In genomic region chr12:19227190-19227879, GRCh38 we compare ENCODE assay signal across 23 cellular contexts.
A peak's percentile ranks its signal among the peaks of the same experiment; 100 is the strongest.
DNase-seq lines count a peak whose midpoint lies in the region; ATAC-seq and TF ChIP-seq lines count a peak whose summit lies in the region.
"Had no signal": no experiment of that assay in that cellular context is flagged by ENCODE, and none has a peak within 500 bp of the region (broad histone marks: within the 10 kb centered on the region; RNA-seq: fewer than 3 reads in every experiment).

No MANE protein-coding gene starts in this region.

- dilution Hi-C loops in IMR-90 (cut with HindIII; ENCODE audit: low sequenced_read_pairs, unreplicated experiment): no loop called here

- H3K36me3 ChIP-seq in IMR-90 (ENCODE audit: control insufficient read depth, insufficient read depth, low read length) (0 out of 2 replicates have a peak, but pooled peaks cover 2% of the 10 kb centered on the region), mesendoderm (ENCODE audit: control insufficient read depth, insufficient read depth, low read length) (no peaks in the 10 kb centered on the region)
- H3K36me3 ChIP-seq: ovary had no signal

- H2BK120ac ChIP-seq in IMR-90 (ENCODE audit: low read depth, low read length) (no peak overlapping the region), mesendoderm (ENCODE audit: low read depth, low read length) (no peak overlapping the region)

- H3K4ac ChIP-seq in IMR-90 (ENCODE audit: low read depth, low read length): no peak overlapping the region
- no peak overlapping the region for H3K4ac ChIP-seq in mesendoderm (ENCODE audit: low read depth, low read length)

- no peak overlapping the region for H2BK15ac ChIP-seq in IMR-90 (ENCODE audit: low read depth, low read length)
- H2BK15ac ChIP-seq in mesendoderm (replicated peaks; ENCODE audit: low read depth): no peak overlapping the region

- CTCF ChIA-PET in IMR-90 (lab: Yijun Ruan, JAX): interaction anchor here (1.3 kb wide), 1 partner anchor 28 kb away, joined by 5 read pairs; no protein-coding TSS in a partner anchor

- no peak overlapping the region for H2AK9ac ChIP-seq in IMR-90 (replicated peaks; ENCODE audit: low read depth, low read length, poor library complexity)

- H3K9ac ChIP-seq in IMR-90 (ENCODE audit: low read depth, low read length) (no peak overlapping the region), mesendoderm (ENCODE audit: low read length) (no peak overlapping the region)

- no CpG with 5 or more reads among the region's 2 CpGs for WGBS in IMR-90 (ENCODE audit: extremely low coverage in 2 of 2, insufficient read length in 1 of 2), 2 experiments
- WGBS in mesendoderm (ENCODE audit: extremely low coverage, insufficient coverage, low lambda C conversion rate): no CpG with 5 or more reads among the region's 2 CpGs

- H3K79me1 ChIP-seq in IMR-90 (ENCODE audit: low read depth in 1 of 2, low read length in 2 of 2): peaks cover 17 to 18% of the 10 kb centered on the region in 2 experiments
- peaks cover 2% of the 10 kb centered on the region for H3K79me1 ChIP-seq in mesendoderm (ENCODE audit: low read length)

- H3K4me1 ChIP-seq in IMR-90 (ENCODE audit: control insufficient read depth, insufficient read depth, low read length) (peaks cover 8% of the 10 kb centered on the region), mesendoderm (ENCODE audit: control insufficient read depth, low read depth, low read length) (no peaks in the 10 kb centered on the region)
- H3K4me1 ChIP-seq: testis had no signal

- H2BK5ac ChIP-seq in IMR-90 (ENCODE audit: low read depth, low read length, poor library complexity, severe bottlenecking) (no peak overlapping the region), mesendoderm (ENCODE audit: low read length) (no peak overlapping the region)

- H2AK5ac ChIP-seq in IMR-90 (ENCODE audit: low read depth, low read length) (no peak overlapping the region), mesendoderm (ENCODE audit: low read length) (no peak overlapping the region)

- 0 out of 2 replicates have a peak overlapping the region, but pooled peaks have one; percentile 32 for H3K4me2 ChIP-seq in IMR-90 (ENCODE audit: low read depth, low read length)
- H3K4me2 ChIP-seq in mesendoderm (ENCODE audit: low read length): no peak overlapping the region

- no peak overlapping the region for H3K18ac ChIP-seq in IMR-90 (ENCODE audit: low read depth, low read length)
- H3K18ac ChIP-seq in mesendoderm (ENCODE audit: low read length): peak overlapping the region; percentile 41

- BruUV-seq in IMR-90 (replicated peaks; lab: Mats Ljungman, UMichigan): no TSS peak

- H4K5ac ChIP-seq in IMR-90 (ENCODE audit: low read depth, low read length) (no peak overlapping the region), mesendoderm (ENCODE audit: low read length) (no peak overlapping the region)

- intact Hi-C loops in IMR-90 (cut with micrococcal nuclease): no loop called here

- ATAC-seq in IMR-90 (ENCODE audit: low read depth): peak; percentile 47; the same call in 1 of the 2 replicates
- no peak for ATAC-seq in GM21381 (IDR thresholded peaks at IDR 0.05; ENCODE audit: unreplicated experiment)
- no peak for ATAC-seq in GM21526 (IDR thresholded peaks at IDR 0.05; ENCODE audit: low FRiP score, unreplicated experiment)
- ATAC-seq: activated naive CD4-positive, alpha-beta T cell treated with anti-CD3 and anti-CD28 coated beads, Interleukin-2, amount 50 U/mL, for 72 hours; activated T-cell treated with anti-CD3 and anti-CD28 coated beads, Interleukin-2, amount 50 U/mL, for 72 hours; stimulated activated naive B cell treated with anti-CD40 and anti-IgM and Interleukin-4, amounts not matched to agents 10 μg/mL and 1 μg/mL and 100 μg/mL, for 72 hours had no signal

- DNase-seq in ACHN: peak; percentile 47
- no peak for DNase-seq in IMR-90
- no peak for DNase-seq in epithelial cell of proximal tubule (ENCODE audit: low read depth)
- DNase-seq in mesendoderm: peak; percentile 29
- DNase-seq in activated naive CD4-positive, alpha-beta T cell (lab: John Stamatoyannopoulos, UW): no peak
- no peak for DNase-seq in activated CD4-positive, alpha-beta T cell treated with anti-CD3 and anti-CD28 coated beads, Interleukin-2, amount 50 U/mL, for 48 hours
- DNase-seq: activated CD4-positive, CD25-positive, alpha-beta regulatory T cell treated with anti-CD3 and anti-CD28 coated beads, Interleukin-2, amount 50 U/mL, for 72 hours; activated T-cell treated with anti-CD3 and anti-CD28 coated beads, Interleukin-2, amount 50 U/mL, for 72 hours; effector memory CD4-positive, alpha-beta T cell; GF-D8; naive B cell; NCI-H1092 treated with DMSO at 0.1 percent for 48 hours; NCI-H2081 treated with DMSO at 0.1 percent for 48 hours; NCI-H510A; ovary; stimulated activated CD4-positive, alpha-beta T cell treated with anti-CD3 and anti-CD28 coated beads, Interleukin-2, amount 100 ng/mL, for 24 hours; stimulated activated naive B cell treated with anti-CD40 and anti-IgM and Interleukin-4, amounts not matched to agents 10 μg/mL and 1 μg/mL and 100 μg/mL, for 72 hours; testis had no signal

- H3K27ac ChIP-seq in IMR-90 (ENCODE audit: insufficient read depth, low read length) (no peak overlapping the region), mesendoderm (ENCODE audit: low read depth, low read length) (no peak overlapping the region)
- H3K27ac ChIP-seq: ovary, RWPE1, testis had no signal

- H3K9me1 ChIP-seq in IMR-90 (ENCODE audit: insufficient read depth, low read length): peaks cover 8% of the 10 kb centered on the region

- no peak overlapping the region for H2AFZ ChIP-seq in IMR-90 (replicated peaks; ENCODE audit: low read length, poor library complexity)

- H3K27me3 ChIP-seq in IMR-90 (ENCODE audit: control insufficient read depth, insufficient read depth, low read length) (no peaks in the 10 kb centered on the region), mesendoderm (ENCODE audit: insufficient read depth, low read length, poor library complexity) (no peaks in the 10 kb centered on the region)
- H3K27me3 ChIP-seq: ovary, testis had no signal

- peaks cover 2% of the 10 kb centered on the region for H3K79me2 ChIP-seq in mesendoderm (ENCODE audit: control insufficient read depth, insufficient read depth, low read length)

- TF ChIP-seq POLR2A in IMR-90 (IDR thresholded peaks at IDR 0.05; ENCODE audit: low read depth, low read length): no peak

- H4K91ac ChIP-seq in IMR-90 (ENCODE audit: insufficient read depth, low read depth, low read length): no peak overlapping the region

- H3K9me3 ChIP-seq in IMR-90 (ENCODE audit: control insufficient read depth, insufficient read depth, low read length): peaks cover 2% of the 10 kb centered on the region; the same call in 1 of the 2 replicates
- H3K9me3 ChIP-seq: ovary, testis had no signal

- H3K23ac ChIP-seq in IMR-90 (ENCODE audit: low read depth, low read length): no peak overlapping the region
- no peak overlapping the region for H3K23ac ChIP-seq in mesendoderm (ENCODE audit: low read length)

- H3K56ac ChIP-seq in IMR-90 (ENCODE audit: extremely low read depth, insufficient read depth, low read length) (no peak overlapping the region), mesendoderm (ENCODE audit: low read length) (no peak overlapping the region)

- H2BK20ac ChIP-seq in IMR-90 (ENCODE audit: low read depth, low read length): no peak overlapping the region

- H4K8ac ChIP-seq in IMR-90 (ENCODE audit: low read depth in 2 of 2, low read length in 2 of 2) (no peak overlapping the region), mesendoderm (ENCODE audit: low read depth, low read length) (no peak overlapping the region)

- H4K20me1 ChIP-seq in IMR-90 (ENCODE audit: insufficient read depth, low read length): peaks cover 3% of the 10 kb centered on the region; the same call in 1 of the 2 replicates

- TF ChIP-seq CTCF in IMR-90 (conservative IDR thresholded peaks at IDR 0.05; ENCODE audit: low read depth, low read length) (no peak), epithelial cell of proximal tubule (conservative IDR thresholded peaks at IDR 0.05; ENCODE audit: low read depth, low read length) (no peak)

- H3K14ac ChIP-seq in IMR-90 (replicated peaks; ENCODE audit: low read depth, low read length): no peak overlapping the region

- TF ChIP-seq RAD21 in IMR-90 (IDR thresholded peaks at IDR 0.05; ENCODE audit: low read length): no peak

- H3K4me3 ChIP-seq in IMR-90 (ENCODE audit: insufficient read depth, low read depth, low read length) (no peak overlapping the region), epithelial cell of proximal tubule (ENCODE audit: low read depth, low read length) (peak overlapping the region; percentile 19), mesendoderm (ENCODE audit: low read length) (no peak overlapping the region)
- H3K4me3 ChIP-seq: lung, ovary, testis had no signal

- POLR2A ChIA-PET in IMR-90 (lab: Charles Lee; ENCODE audit: unreplicated experiment): no interaction called here

- in situ Hi-C loops in ACHN (cut with HindIII; ENCODE audit: low pct_ligation_motif_present, low pct_unique_long_range_greater_than_20kb, low sequenced_read_pairs): no loop called here
- in situ Hi-C loops in IMR-90 (cut with MboI; ENCODE audit: low sequenced_read_pairs): no loop called here

TF ChIP-seq in IMR-90, 13 proteins besides CTCF, POLR2A, EP300 and RAD21 (continues in another document):
- no peak for TF ChIP-seq NFE2L2 (IDR thresholded peaks at IDR 0.05; ENCODE audit: low read depth, low read length)
- TF ChIP-seq RCOR1 (IDR thresholded peaks at IDR 0.05; ENCODE audit: insufficient replicate concordance, low read length): no peak
- TF ChIP-seq ELK1 (IDR thresholded peaks at IDR 0.05; ENCODE audit: borderline replicate concordance, low read depth, low read length): no peak
- TF ChIP-seq MAFK (IDR thresholded peaks at IDR 0.05; ENCODE audit: low read depth, low read length): no peak
- TF ChIP-seq USF2 (IDR thresholded peaks at IDR 0.05; ENCODE audit: low read depth, low read length): no peak
- TF ChIP-seq FOS (IDR thresholded peaks at IDR 0.05; ENCODE audit: low read depth, low read length): no peak
- TF ChIP-seq MXI1 (IDR thresholded peaks at IDR 0.05; ENCODE audit: borderline replicate concordance, low read depth, low read length): no peak

Comparison
In these comparisons a context has a peak if more than half of its experiments do, and no peak if none do; other contexts are left out.
1. DNase-seq: peak in ACHN (single experiment) and mesendoderm (single experiment); none in IMR-90 (single experiment), epithelial cell of proximal tubule (single experiment), activated naive CD4-positive, alpha-beta T cell (0 of 4) and activated CD4-positive, alpha-beta T cell treated with anti-CD3 and anti-CD28 coated beads, Interleukin-2, amount 50 U/mL, for 48 hours (0 of 2).